In the genomic region with DNA sequence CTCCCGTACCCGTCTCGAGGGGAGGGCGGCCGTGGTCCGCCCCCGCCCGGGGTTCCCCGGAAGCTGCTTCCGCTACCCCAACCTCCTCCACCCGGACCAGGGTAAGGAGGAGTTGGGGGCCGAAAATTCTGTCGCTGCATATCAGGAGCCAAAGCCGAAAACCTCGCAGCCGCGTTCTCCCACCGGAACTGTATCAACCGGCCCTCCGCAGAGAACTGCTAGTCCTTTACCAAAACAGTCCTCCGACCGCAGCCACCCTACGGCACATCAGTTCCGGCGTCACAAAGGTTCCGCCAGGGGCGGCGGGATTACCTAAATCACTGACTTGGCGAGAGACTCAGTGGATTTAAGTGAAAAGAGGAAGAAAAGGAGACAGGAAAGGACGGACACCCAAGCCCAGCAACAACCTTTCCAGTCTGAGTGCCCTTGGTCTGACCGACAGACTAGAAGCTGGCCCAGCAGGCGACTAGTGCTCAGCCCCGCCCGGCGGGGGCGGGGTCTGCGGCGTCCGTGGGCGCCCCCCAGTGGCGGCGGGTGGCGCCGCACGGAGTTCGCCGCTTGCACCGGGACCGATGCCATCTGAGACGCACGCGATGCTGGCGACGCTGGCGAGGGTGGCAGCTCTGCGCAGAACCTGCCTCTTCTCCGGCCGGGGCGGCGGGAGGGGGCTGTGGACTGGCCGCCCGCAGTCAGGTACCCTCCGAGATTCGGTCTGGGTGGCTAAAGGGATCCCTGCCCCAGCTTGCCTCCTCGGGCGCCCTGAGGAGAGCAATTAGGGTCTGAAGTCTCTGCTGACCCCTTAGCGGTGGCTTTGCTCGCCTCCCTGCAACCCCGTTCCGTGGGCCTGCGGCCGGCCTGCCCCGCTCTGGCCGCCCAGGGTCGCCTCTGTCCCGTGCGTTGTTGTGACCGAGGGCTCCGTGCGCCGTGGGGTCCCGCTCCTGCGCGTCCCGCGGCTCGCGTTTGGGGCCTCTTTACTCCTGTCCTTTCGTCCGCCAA, we compare ENCODE assay signal across 8 cellular contexts. TPM values are rescaled to one million over a fixed set of nuclear protein-coding genes. Genes with fewer than 3 reads are reported as not detected.
A peak's percentile ranks its signal among the peaks of the same experiment; 100 is the strongest.
DNase-seq lines count a peak whose midpoint lies in the region; TF ChIP-seq lines count a peak whose summit lies in the region.

A gene (minus strand): TSS at position 195 of the 996 bp plus-strand sequence. CDS start 55 bp downstream, at position 140.
A gene (plus strand): TSS at position 578 of the 996 bp plus-strand sequence.

- peaks cover 31% of the 10 kb centered on the region for H3K36me3 Mint-ChIP-seq in nephron progenitor cell (ENCODE audit: low read depth)
- H3K36me3 Mint-ChIP-seq in stimulated activated naive CD8-positive, alpha-beta T cell treated with anti-CD3 and anti-CD28 coated beads, Interleukin-15, Interleukin-2, amounts not matched to agents 100 ng/mL and 50 ng/mL, for 24 hours (ENCODE audit: low read depth) = peaks cover 14% of the 10 kb centered on the region

- peaks cover 2% of the 10 kb centered on the region; the same call in 1 of the 2 replicates for H3K36me3 ChIP-seq in ES-I3 (ENCODE audit: insufficient read depth, low read length)

- H3K4me3 Mint-ChIP-seq in nephron progenitor cell = peak within 1 kb of the TSS; percentile 96
- H3K4me3 Mint-ChIP-seq in stimulated activated naive CD8-positive, alpha-beta T cell treated with anti-CD3 and anti-CD28 coated beads, Interleukin-15, Interleukin-2, amounts not matched to agents 100 ng/mL and 50 ng/mL, for 24 hours = peak within 1 kb of the TSS; percentile 94

- no peaks in the 10 kb centered on the region for H3K9me3 ChIP-seq in ES-I3 (ENCODE audit: control insufficient read depth, insufficient read depth, low read length)

- peak; percentile 97 for TF ChIP-seq CTCF in LNCAP (IDR thresholded peaks at IDR 0.05)
- TF ChIP-seq CTCF in RWPE1 (conservative IDR thresholded peaks at IDR 0.05; ENCODE audit: low read depth) = peak; percentile 99
- peak; percentile 96 for TF ChIP-seq CTCF in nephron progenitor cell (IDR thresholded peaks at IDR 0.05)

- H3K4me1 ChIP-seq in ES-I3 (ENCODE audit: insufficient read depth, low read length) = no peaks in the 10 kb centered on the region

- CTCF ChIA-PET in RWPE1 (lab: Yijun Ruan, JAX) = interaction anchor here (0.5 to 1.4 kb wide), 10 partner anchors 10 to 559 kb away, joined by 3 to 7 read pairs (median 4); no protein-coding TSS in a partner anchor

- H3K27ac ChIP-seq in RWPE1 = peak within 1 kb of the TSS; percentile 93

- H3K4me1 Mint-ChIP-seq in nephron progenitor cell = peaks cover 19% of the 10 kb centered on the region
- peaks cover 34% of the 10 kb centered on the region for H3K4me1 Mint-ChIP-seq in stimulated activated naive CD8-positive, alpha-beta T cell treated with anti-CD3 and anti-CD28 coated beads, Interleukin-15, Interleukin-2, amounts not matched to agents 100 ng/mL and 50 ng/mL, for 24 hours (ENCODE audit: low read depth)

- DNase-seq in H4 (ENCODE audit: low spot score) (peak; percentile 88), RWPE1 (ENCODE audit: low spot score) (peak; percentile 89), fibroblast of the conjunctiva (ENCODE audit: low read depth) (peak; percentile 49), nephron progenitor cell (peak; percentile 83)
- DNase-seq in activated effector memory CD4-positive, alpha-beta T cell treated with Interleukin-2 at 50 U/mL for 16 hours = peak; percentile 83

- H3K27ac Mint-ChIP-seq in nephron progenitor cell = peak within 1 kb of the TSS; percentile 98
- H3K27ac Mint-ChIP-seq in stimulated activated naive CD8-positive, alpha-beta T cell treated with anti-CD3 and anti-CD28 coated beads, Interleukin-15, Interleukin-2, amounts not matched to agents 100 ng/mL and 50 ng/mL, for 24 hours = peak within 1 kb of the TSS; percentile 97

- H3K27me3 Mint-ChIP-seq in nephron progenitor cell (ENCODE audit: low read depth, poor library complexity) = no peaks in the 10 kb centered on the region
- peaks cover 8% of the 10 kb centered on the region for H3K27me3 Mint-ChIP-seq in stimulated activated naive CD8-positive, alpha-beta T cell treated with anti-CD3 and anti-CD28 coated beads, Interleukin-15, Interleukin-2, amounts not matched to agents 100 ng/mL and 50 ng/mL, for 24 hours

- no peaks in the 10 kb centered on the region for H3K9me3 Mint-ChIP-seq in nephron progenitor cell
- no peaks in the 10 kb centered on the region for H3K9me3 Mint-ChIP-seq in stimulated activated naive CD8-positive, alpha-beta T cell treated with anti-CD3 and anti-CD28 coated beads, Interleukin-15, Interleukin-2, amounts not matched to agents 100 ng/mL and 50 ng/mL, for 24 hours

- peak within 1 kb of the TSS; percentile 86 for H3K9ac ChIP-seq in ES-I3 (ENCODE audit: low read depth, low read length)

- POLR2A ChIA-PET in RWPE1 (lab: Yijun Ruan, JAX; ENCODE audit: low non-redundant PET) = interaction anchor here (0.6 to 0.7 kb wide), 2 partner anchors 58 to 973 kb away, joined by 3 read pairs; no protein-coding TSS in a partner anchor

RNA-seq across cellular contexts. Expression of the first gene that starts in this region (rescaled TPM):
- total RNA-seq in H4 (2014; rRNA removed; shearing (Covaris generic)) = 45.0 and 90.1 TPM in 2 replicates

RNA-seq across cellular contexts. Expression of the second gene that starts in this region (rescaled TPM):
- total RNA-seq in H4 (2014; rRNA removed; shearing (Covaris generic)) = 2.1 and 5.0 TPM in 2 replicates

Comparison
In these comparisons a context has a peak if more than half of its experiments do, and no peak if none do; other contexts are left out.
1. Peak in every context shown above with its lines: DNase-seq and H3K27ac ChIP-seq.